ENCODE assay signal across 8 cellular contexts in the genomic region with DNA sequence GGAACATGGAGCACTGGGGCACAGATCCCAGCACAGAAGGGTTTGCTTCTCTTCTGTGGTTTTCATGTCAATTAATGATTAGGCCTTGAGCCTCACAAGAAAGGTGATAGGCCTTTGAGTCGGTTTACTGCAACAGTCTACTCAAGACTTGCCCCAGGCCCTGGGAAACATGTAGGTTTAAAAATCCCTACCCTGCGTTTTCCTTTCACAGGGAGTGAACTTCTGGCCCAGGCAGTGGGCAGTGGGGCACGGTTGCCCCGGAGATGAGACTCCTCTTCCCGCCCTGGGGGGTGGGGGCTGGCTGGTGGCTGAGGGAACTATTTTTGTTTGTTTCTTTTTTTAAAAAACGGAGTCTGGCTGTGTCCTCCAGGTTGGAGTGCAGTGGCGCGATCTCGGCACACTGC. TPM values are rescaled to one million over a fixed set of nuclear protein-coding genes. Genes with fewer than 3 reads are reported as not detected.
DNase-seq lines count a peak whose midpoint lies in the region; ATAC-seq, FAIRE-seq and TF ChIP-seq lines count a peak whose summit lies in the region.

No MANE protein-coding gene starts in this region.

- H3K9me2 ChIP-seq in DOHH2 (replicated peaks; ENCODE audit: control insufficient read depth, low read length) (no peaks in the 10 kb centered on the region), OCI-LY7 (ENCODE audit: insufficient read depth, low read length) (no peaks in the 10 kb centered on the region)

- peak overlapping the region; percentile 85 for H3K4me3 Mint-ChIP-seq in endothelial cell (ENCODE audit: unreplicated experiment)

- TF ChIP-seq CTCF in DOHH2 (IDR thresholded peaks at IDR 0.05; ENCODE audit: low read depth, low read length, poor library complexity, severe bottlenecking) (no peak), OCI-LY7 (conservative IDR thresholded peaks at IDR 0.05; ENCODE audit: low read length) (no peak), endothelial cell (IDR thresholded peaks at IDR 0.05; ENCODE audit: unreplicated experiment) (no peak), pancreas (IDR thresholded peaks at IDR 0.05) (no peak)

- no peak overlapping the region for H3K27ac ChIP-seq in DOHH2 (ENCODE audit: low read depth, low read length)
- H3K27ac ChIP-seq in OCI-LY7 (ENCODE audit: low read depth, low read length, poor library complexity, severe bottlenecking), result no peak overlapping the region
- H3K27ac ChIP-seq in pancreas, result peak overlapping the region; percentile 96 to 99 (median 98)

- H3K36me3 Mint-ChIP-seq in endothelial cell (ENCODE audit: low read depth, unreplicated experiment), result no peaks in the 10 kb centered on the region

- no peaks in the 10 kb centered on the region for H3K9me3 Mint-ChIP-seq in endothelial cell (ENCODE audit: unreplicated experiment)

- peaks cover 21% of the 10 kb centered on the region for H3K4me1 ChIP-seq in DOHH2 (ENCODE audit: control insufficient read depth, low read length)
- H3K4me1 ChIP-seq in OCI-LY7 (ENCODE audit: insufficient read depth, low read length, poor library complexity, severe bottlenecking), result peaks cover 11% of the 10 kb centered on the region
- H3K4me1 ChIP-seq in pancreas, result peaks cover 16 to 24% (median 19%) of the 10 kb centered on the region in 3 donors

- no peaks in the 10 kb centered on the region for H3K27me3 ChIP-seq in DOHH2 (ENCODE audit: control insufficient read depth, low read length)
- H3K27me3 ChIP-seq in pancreas, result no peaks in the 10 kb centered on the region

- H3K4me2 ChIP-seq in DOHH2 (ENCODE audit: low read length) (peak overlapping the region; percentile 61), OCI-LY7 (ENCODE audit: low read length) (peak overlapping the region; percentile 75)

- DNase-seq in OCI-LY7 (ENCODE audit: low spot score), result no peak
- DNase-seq in endothelial cell (ENCODE audit: low spot score), result peak; percentile 18
- peak in 2 of 6 donors; percentile 57 to 65 for DNase-seq in pancreas
- no peak for DNase-seq in SHP77 (lab: John Stamatoyannopoulos, UW)
- no peak for DNase-seq in activated CD8-positive, alpha-beta memory T cell treated with anti-CD3 and anti-CD28 coated beads for 24 hours
- DNase-seq in middle frontal gyrus (ENCODE audit: extremely low spot score, low spot score), result no peak

- FAIRE-seq in pancreas (lab: Jason Lieb, UNC), result no peak

- CTCF ChIA-PET in OCI-LY7 (lab: Charles Lee; ENCODE audit: unreplicated experiment), result interaction anchor here (0.6 to 1.0 kb wide), 6 partner anchors 24 to 218 kb away, joined by 3 to 14 read pairs (median 4); no protein-coding TSS in a partner anchor

- ATAC-seq in pancreas, result peak in 2 of 4 donors; percentile 2 to 4
- no peak for ATAC-seq in GM19452 (IDR thresholded peaks at IDR 0.05; ENCODE audit: unreplicated experiment)

- peak overlapping the region; percentile 81; the same call in 1 of the 2 replicates for H2AFZ ChIP-seq in OCI-LY7 (ENCODE audit: low read length)

- H4K20me1 ChIP-seq in DOHH2 (ENCODE audit: control insufficient read depth, insufficient read depth, low read depth, low read length) (peaks cover 12% of the 10 kb centered on the region; the same call in 1 of the 2 replicates), OCI-LY7 (ENCODE audit: insufficient read depth, low read length) (no peaks in the 10 kb centered on the region)

- H3K27me3 Mint-ChIP-seq in endothelial cell (ENCODE audit: unreplicated experiment), result peaks cover 7% of the 10 kb centered on the region

- no peak overlapping the region for H3K27ac Mint-ChIP-seq in endothelial cell (ENCODE audit: unreplicated experiment)

- intact Hi-C loops in OCI-LY7 (cut with micrococcal nuclease; ENCODE audit: unreplicated experiment), result loop anchor here (1.0 to 2.0 kb wide), 3 partner anchors 45 to 107 kb away; no protein-coding TSS in a partner anchor
- intact Hi-C loops in pancreas (cut with DNase I), result loop anchor here (10.0 kb wide), 2 partner anchors 55 to 85 kb away; no protein-coding TSS in a partner anchor

- H3K9me3 ChIP-seq in DOHH2 (ENCODE audit: control insufficient read depth, insufficient read depth, low read length), result no peaks in the 10 kb centered on the region
- no peaks in the 10 kb centered on the region for H3K9me3 ChIP-seq in OCI-LY7 (ENCODE audit: low read length)
- no peaks in the 10 kb centered on the region for H3K9me3 ChIP-seq in pancreas

- peak overlapping the region; percentile 73 for H3K4me3 ChIP-seq in DOHH2 (ENCODE audit: low read length)
- H3K4me3 ChIP-seq in OCI-LY7 (ENCODE audit: low read depth, low read length, poor library complexity, severe bottlenecking), result peak overlapping the region; percentile 73
- peak overlapping the region in 3 of 4 donors; percentile 86 to 100 (median 86) for H3K4me3 ChIP-seq in pancreas

- H3K36me3 ChIP-seq in DOHH2 (ENCODE audit: control insufficient read depth, low read length) (peaks cover 7% of the 10 kb centered on the region; the same call in 1 of the 2 replicates), OCI-LY7 (ENCODE audit: insufficient read depth, low read length) (no peaks in the 10 kb centered on the region), pancreas (peaks cover 0 to under 1% (median 0%) of the 10 kb centered on the region in 3 donors)

- POLR2A ChIA-PET in OCI-LY7 (lab: Charles Lee), result interaction anchor here (0.6 to 2.2 kb wide), 10 partner anchors 12 to 1242 kb away, joined by 3 to 24 read pairs (median 9); no protein-coding TSS in a partner anchor

- H3K4me1 Mint-ChIP-seq in endothelial cell (ENCODE audit: unreplicated experiment), result peaks cover 8% of the 10 kb centered on the region

- peaks cover 3% of the 10 kb centered on the region for H3F3A ChIP-seq in DOHH2 (ENCODE audit: control insufficient read depth, insufficient read depth)

- H3K79me2 ChIP-seq in DOHH2 (ENCODE audit: control insufficient read depth, low read length), result peaks cover 37% of the 10 kb centered on the region
- H3K79me2 ChIP-seq in OCI-LY7 (ENCODE audit: insufficient read depth, low read depth, low read length), result no peaks in the 10 kb centered on the region

- 11 to 16% methylated on average over 9 of the region's 9 CpGs for WGBS in pancreas, 2 donors

- BruUV-seq in OCI-LY7 (replicated peaks; lab: Mats Ljungman, UMichigan), result no TSS peak

RNA-seq across cellular contexts. Expression of a gene that starts 0.6 kb away (rescaled TPM):
- total RNA-seq in OCI-LY7 (2014; rRNA removed; shearing (Covaris generic)), result 3.8 and 6.6 TPM in 2 replicates
- total RNA-seq in OCI-LY7 (2022), result 32.0 and 32.4 TPM in 2 replicates
- total RNA-seq in endothelial cell (ENCODE audit: unreplicated experiment), result 11.4 TPM
- 10 to 100 TPM; 38.1 to 65.7 (median 53.9) TPM for total RNA-seq in pancreas
- polyA plus RNA-seq in pancreas, result 10 to 100 TPM; 46.0 to 71.2 TPM

Comparison
In these comparisons a context has a peak if more than half of its experiments do, and no peak if none do; other contexts are left out.
1. H3K27ac ChIP-seq: peak in pancreas (4 of 4); none in DOHH2 (single experiment) and OCI-LY7 (single experiment).
2. Peak in every context shown above with its lines, with median percentiles within 50 percentile points of each other: H3K4me3 ChIP-seq.